In the genomic region with DNA sequence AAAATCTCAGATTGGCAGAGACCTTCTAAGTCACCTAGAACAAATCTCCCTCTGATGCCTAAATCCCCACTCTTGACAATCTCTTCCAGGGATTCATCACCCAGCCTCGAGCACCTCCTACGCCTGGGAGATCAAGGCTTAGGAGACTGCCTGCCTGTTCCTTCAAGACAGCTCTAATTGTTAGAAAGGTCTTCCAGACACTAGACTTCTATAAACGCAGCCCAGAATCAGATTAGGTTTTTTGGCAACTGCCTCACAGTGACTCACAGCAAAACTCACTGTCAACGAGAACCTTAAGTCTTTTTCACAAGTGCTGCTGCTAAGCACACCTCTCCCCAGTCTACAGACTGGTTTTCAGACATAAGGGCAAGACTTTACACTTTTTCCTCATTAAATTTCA, we compare ENCODE assay signal across 1 cellular context.
TF ChIP-seq lines count a peak whose summit lies in the region.

No MANE protein-coding gene starts in this region.

TF ChIP-seq in IMR-90, 13 proteins besides CTCF, POLR2A, EP300 and RAD21:
- no peak for TF ChIP-seq CHD1 (IDR thresholded peaks at IDR 0.05; ENCODE audit: low read depth, low read length)
